ENCODE assay signal across 8 cellular contexts in the genomic region with DNA sequence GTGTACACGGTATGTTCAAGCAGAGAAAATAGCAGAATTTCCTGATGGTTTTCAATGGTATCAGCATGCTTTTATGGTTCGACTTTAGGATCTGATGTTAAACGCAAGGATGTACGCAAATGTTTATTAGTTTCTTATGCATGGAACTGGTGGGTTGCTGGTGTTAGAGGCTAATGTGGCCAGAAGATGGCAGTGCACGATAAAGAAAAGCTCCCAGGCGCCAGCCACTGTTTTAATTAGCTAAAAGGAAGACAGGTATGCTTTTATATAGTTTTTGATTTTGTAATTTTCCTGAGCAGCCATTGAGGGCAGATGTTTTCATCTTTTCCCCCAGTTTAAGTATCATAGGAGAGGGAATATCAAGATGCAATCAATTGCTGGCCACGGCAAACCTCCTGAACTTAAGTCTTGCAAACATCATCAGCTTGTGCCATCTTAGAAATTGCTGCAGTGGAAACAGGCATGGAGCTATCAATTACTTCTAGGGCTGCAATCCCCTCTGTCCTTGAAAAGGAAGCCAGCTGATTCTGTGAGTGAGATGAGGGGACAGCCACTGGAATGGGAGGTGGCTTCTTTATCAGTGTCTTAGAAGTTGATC.
DNase-seq lines count a peak whose midpoint lies in the region; ATAC-seq and TF ChIP-seq lines count a peak whose summit lies in the region.

No MANE protein-coding gene starts in this region.

- no peaks in the 10 kb centered on the region for H3K79me2 ChIP-seq in SK-N-SH (ENCODE audit: insufficient read depth)
- no peaks in the 10 kb centered on the region for H3K79me2 ChIP-seq in mammary epithelial cell (ENCODE audit: insufficient read depth, low read length)

- no peak overlapping the region for H4K8ac ChIP-seq in neuronal stem cell (ENCODE audit: low read depth, low read length)

- TF ChIP-seq EP300 in SK-N-SH (IDR thresholded peaks at IDR 0.05; ENCODE audit: borderline replicate concordance in 1 of 2, low read depth in 1 of 2, low read length in 1 of 2): no peak

- H3K18ac ChIP-seq in neuronal stem cell (ENCODE audit: low read length): no peak overlapping the region

- no peak overlapping the region for H2AK5ac ChIP-seq in neuronal stem cell (ENCODE audit: low read depth, low read length)

- H2BK120ac ChIP-seq in neuronal stem cell (ENCODE audit: low read depth, low read length): no peak overlapping the region

- CTCF ChIA-PET in SK-N-SH (lab: Yijun Ruan, JAX) (interaction anchor here (0.6 to 3.7 kb wide), 16 partner anchors 11 to 1493 kb away, joined by 3 to 26 read pairs (median 6); no protein-coding TSS in a partner anchor), mammary epithelial cell (lab: Charles Lee; ENCODE audit: low non-redundant PET) (interaction anchor here (0.6 to 1.0 kb wide), 3 partner anchors 41 to 1951 kb away, joined by 3 to 8 read pairs (median 3); no protein-coding TSS in a partner anchor)

- no peak overlapping the region for H4K91ac ChIP-seq in neuronal stem cell (ENCODE audit: low read depth, low read length, poor library complexity)

- H3K4me1 ChIP-seq in SK-N-SH (ENCODE audit: control insufficient read depth in 1 of 2, insufficient read depth in 2 of 2, low read depth in 1 of 2, low read length in 1 of 2) (no peaks in the 10 kb centered on the region), mammary epithelial cell (ENCODE audit: insufficient read depth, low read length) (no peaks in the 10 kb centered on the region), neuronal stem cell (ENCODE audit: control insufficient read depth in 2 of 2, insufficient read depth in 1 of 2, low read depth in 1 of 2, low read length in 2 of 2) (peaks cover 0 to 2% of the 10 kb centered on the region in 2 donors), ascending aorta (no peaks in the 10 kb centered on the region)

- no peaks in the 10 kb centered on the region for H3K27me3 ChIP-seq in SK-N-SH (ENCODE audit: insufficient read depth)
- H3K27me3 ChIP-seq in mammary epithelial cell (ENCODE audit: insufficient read depth, low read length): no peaks in the 10 kb centered on the region
- no peaks in the 10 kb centered on the region for H3K27me3 ChIP-seq in neuronal stem cell (ENCODE audit: control insufficient read depth in 3 of 3, insufficient read depth in 3 of 3, low read depth in 1 of 3, low read length in 3 of 3)
- H3K27me3 ChIP-seq in ascending aorta: no peaks in the 10 kb centered on the region

- H3K4me2 ChIP-seq in SK-N-SH (no peak overlapping the region), mammary epithelial cell (ENCODE audit: insufficient read depth, low read depth, low read length) (no peak overlapping the region), neuronal stem cell (ENCODE audit: insufficient read depth, low read length, poor library complexity, severe bottlenecking) (no peak overlapping the region)

- peaks cover 18% of the 10 kb centered on the region for H3K9me3 Mint-ChIP-seq in T-helper 2 cell treated with Interferon-gamma antibody and Interleukin-4, amounts not matched to agents 5 μg/mL and 100 μg/mL, for 36 hours

- TF ChIP-seq RAD21 in SK-N-SH (IDR thresholded peaks at IDR 0.05; ENCODE audit: low read length): peak; percentile 78

- dilution Hi-C loops in mammary epithelial cell (cut with HindIII; ENCODE audit: low sequenced_read_pairs): no loop called here

- no TSS peak for BruUV-seq in mammary epithelial cell (replicated peaks; lab: Mats Ljungman, UMichigan)

- 8% methylated on average over 7 of the region's 7 CpGs for WGBS in SK-N-SH (ENCODE audit: low lambda C conversion rate)
- 8% methylated on average over 7 of the region's 7 CpGs for WGBS in mammary epithelial cell (ENCODE audit: low coverage, missing lambda C conversion rate)
- no CpG with 5 or more reads among the region's 7 CpGs for WGBS in neuronal stem cell (ENCODE audit: extremely low coverage in 2 of 2, insufficient read length in 2 of 2, insufficient replicate concordance in 1 of 2), 2 donors

- H2BK15ac ChIP-seq in neuronal stem cell (ENCODE audit: low read length): no peak overlapping the region

- no peaks in the 10 kb centered on the region for H3K79me1 ChIP-seq in neuronal stem cell (ENCODE audit: low read depth, low read length)

- H4K20me1 ChIP-seq in SK-N-SH (ENCODE audit: insufficient read depth): no peaks in the 10 kb centered on the region
- H4K20me1 ChIP-seq in mammary epithelial cell (ENCODE audit: insufficient read depth, low read length): no peaks in the 10 kb centered on the region

- no peaks in the 10 kb centered on the region for H3F3A ChIP-seq in SK-N-SH (replicated peaks; ENCODE audit: insufficient read depth)

- no peak overlapping the region for H3K4me3 Mint-ChIP-seq in T-helper 2 cell treated with Interferon-gamma antibody and Interleukin-4, amounts not matched to agents 5 μg/mL and 100 μg/mL, for 36 hours

- POLR2A ChIA-PET in SK-N-SH (lab: Yijun Ruan, JAX): no interaction called here

- H3K9me2 ChIP-seq in SK-N-SH: no peaks in the 10 kb centered on the region

- DNase-seq in SK-N-SH (peak; percentile 36), NAMALWA (ENCODE audit: low spot score) (peak; percentile 49), mammary epithelial cell (peak; percentile 1), neuronal stem cell (ENCODE audit: low spot score) (peak; percentile 35), ascending aorta (ENCODE audit: low spot score in 2 of 2) (no peak), NCI-H524 treated with DMSO at 0.1 percent for 48 hours (lab: John Stamatoyannopoulos, UW) (no peak)
- no peak for DNase-seq in T-helper 2 cell treated with Interferon-gamma antibody and Interleukin-4, amounts not matched to agents 5 μg/mL and 100 μg/mL, for 36 hours (ENCODE audit: low spot score)

- no peak overlapping the region for H2BK5ac ChIP-seq in neuronal stem cell (ENCODE audit: low read length)

- H3K14ac ChIP-seq in neuronal stem cell (ENCODE audit: low read length): no peak overlapping the region

- H3K36me3 ChIP-seq in SK-N-SH (replicated peaks in 1 of 2; ENCODE audit: control insufficient read depth in 1 of 2, insufficient read depth in 2 of 2, low read length in 1 of 2) (no peaks in the 10 kb centered on the region), mammary epithelial cell (ENCODE audit: insufficient read depth, low read length) (no peaks in the 10 kb centered on the region), neuronal stem cell (replicated peaks in 1 of 2; ENCODE audit: control insufficient read depth in 2 of 2, insufficient read depth in 2 of 2, low read length in 2 of 2) (no peaks in the 10 kb centered on the region), ascending aorta (no peaks in the 10 kb centered on the region)

- H2BK12ac ChIP-seq in neuronal stem cell (ENCODE audit: low read length): no peak overlapping the region

- intact Hi-C loops in mammary epithelial cell (cut with micrococcal nuclease): loop anchor here (10.0 kb wide), 1 partner anchor 1881 kb away; no protein-coding TSS in a partner anchor
- intact Hi-C loops in ascending aorta (cut with DNase I): no loop called here

- H3K9ac ChIP-seq in SK-N-SH (no peak overlapping the region), mammary epithelial cell (ENCODE audit: insufficient read depth, low read length) (no peak overlapping the region), neuronal stem cell (ENCODE audit: low read depth, low read length, poor library complexity) (no peak overlapping the region)

- no peaks in the 10 kb centered on the region for H3K4me1 Mint-ChIP-seq in T-helper 2 cell treated with Interferon-gamma antibody and Interleukin-4, amounts not matched to agents 5 μg/mL and 100 μg/mL, for 36 hours (ENCODE audit: low read depth)

- no peaks in the 10 kb centered on the region for H3K36me3 Mint-ChIP-seq in T-helper 2 cell treated with Interferon-gamma antibody and Interleukin-4, amounts not matched to agents 5 μg/mL and 100 μg/mL, for 36 hours (ENCODE audit: low read depth)

- H3K27ac ChIP-seq in SK-N-SH (ENCODE audit: low read depth in 2 of 2, low read length in 1 of 2): no peak overlapping the region
- H3K27ac ChIP-seq in mammary epithelial cell (ENCODE audit: insufficient read depth, low read depth, low read length): no peak overlapping the region
- H3K27ac ChIP-seq in neuronal stem cell (replicated peaks; ENCODE audit: low read length): no peak overlapping the region
- H3K27ac ChIP-seq in ascending aorta: no peak overlapping the region

- H3K27me3 Mint-ChIP-seq in T-helper 2 cell treated with Interferon-gamma antibody and Interleukin-4, amounts not matched to agents 5 μg/mL and 100 μg/mL, for 36 hours (ENCODE audit: low read depth): no peaks in the 10 kb centered on the region

- H3K27ac Mint-ChIP-seq in T-helper 2 cell treated with Interferon-gamma antibody and Interleukin-4, amounts not matched to agents 5 μg/mL and 100 μg/mL, for 36 hours: no peak overlapping the region

- ATAC-seq in SK-N-SH treated with all-trans-retinoic acid at 6 μM for 48 hours: no peak

- H3K9me3 ChIP-seq in SK-N-SH: no peaks in the 10 kb centered on the region
- peaks cover 10% of the 10 kb centered on the region for H3K9me3 ChIP-seq in mammary epithelial cell (replicated peaks; ENCODE audit: insufficient read depth, low read length)
- peaks cover 0 to 3% of the 10 kb centered on the region in 2 donors for H3K9me3 ChIP-seq in neuronal stem cell (replicated peaks in 1 of 2; ENCODE audit: control insufficient read depth in 2 of 2, insufficient read depth in 1 of 2, low read depth in 1 of 2, low read length in 2 of 2)
- H3K9me3 ChIP-seq in ascending aorta: no peaks in the 10 kb centered on the region

- H3K4me3 ChIP-seq in SK-N-SH (ENCODE audit: low read depth in 2 of 2, low read length in 1 of 2): peak overlapping the region in 1 of 2 experiments; percentile 26; a peak in 1 of 4 replicates
- no peak overlapping the region for H3K4me3 ChIP-seq in mammary epithelial cell (replicated peaks in 1 of 3; ENCODE audit: insufficient read depth in 1 of 3, low read depth in 2 of 3, low read length in 3 of 3)
- no peak overlapping the region for H3K4me3 ChIP-seq in neuronal stem cell (ENCODE audit: low read length in 2 of 2)
- H3K4me3 ChIP-seq in ascending aorta: no peak overlapping the region

- H3K4ac ChIP-seq in neuronal stem cell (ENCODE audit: low read length): no peak overlapping the region

- peak; percentile 33 for TF ChIP-seq CTCF in SK-N-SH (IDR thresholded peaks at IDR 0.05)
- TF ChIP-seq CTCF in mammary epithelial cell (conservative IDR thresholded peaks at IDR 0.05 in 1 of 2, IDR thresholded peaks at IDR 0.05 in 1 of 2; ENCODE audit: extremely low read depth in 1 of 2, insufficient read depth in 1 of 2, low read depth in 1 of 2, low read length in 2 of 2): peak; percentile 34 to 46
- no peak for TF ChIP-seq CTCF in ascending aorta (IDR thresholded peaks at IDR 0.05)

- H2AFZ ChIP-seq in SK-N-SH (ENCODE audit: low read depth) (no peak overlapping the region), mammary epithelial cell (ENCODE audit: low read depth, low read length) (no peak overlapping the region), neuronal stem cell (ENCODE audit: low read length) (no peak overlapping the region)

- in situ Hi-C loops in mammary epithelial cell (cut with MboI; ENCODE audit: low sequenced_read_pairs in 2 of 2): no loop called here

- no peak overlapping the region for H3K23ac ChIP-seq in neuronal stem cell (ENCODE audit: low read depth, low read length, poor library complexity)

TF ChIP-seq in SK-N-SH, 30 proteins besides CTCF, POLR2A, EP300 and RAD21 (continues in another document):
- TF ChIP-seq JUND (IDR thresholded peaks at IDR 0.05): no peak

TF ChIP-seq in SK-N-SH treated with all-trans-retinoic acid at 6 μM for 48 hours, 23 proteins besides CTCF, POLR2A, EP300 and RAD21 (continues in another document):
- TF ChIP-seq ARNTL (CRISPR knock-in tag; IDR thresholded peaks at IDR 0.05; ENCODE audit: borderline replicate concordance, low read depth) (no peak), GLIS3 (CRISPR knock-in tag; IDR thresholded peaks at IDR 0.05) (no peak)

Comparison
In these comparisons a context has a peak if more than half of its experiments do, and no peak if none do; other contexts are left out.
1. DNase-seq: peak in SK-N-SH (single experiment), NAMALWA (single experiment), mammary epithelial cell (single experiment) and neuronal stem cell (single experiment); none in ascending aorta (0 of 2), NCI-H524 treated with DMSO at 0.1 percent for 48 hours (single experiment) and T-helper 2 cell treated with Interferon-gamma antibody and Interleukin-4, amounts not matched to agents 5 μg/mL and 100 μg/mL, for 36 hours (single experiment).
2. CTCF ChIP-seq: peak in SK-N-SH (single experiment) and mammary epithelial cell (2 of 2); none in ascending aorta (0 of 3).